Comparison of ENCODE assay signal across 1 cellular context in the genomic region with DNA sequence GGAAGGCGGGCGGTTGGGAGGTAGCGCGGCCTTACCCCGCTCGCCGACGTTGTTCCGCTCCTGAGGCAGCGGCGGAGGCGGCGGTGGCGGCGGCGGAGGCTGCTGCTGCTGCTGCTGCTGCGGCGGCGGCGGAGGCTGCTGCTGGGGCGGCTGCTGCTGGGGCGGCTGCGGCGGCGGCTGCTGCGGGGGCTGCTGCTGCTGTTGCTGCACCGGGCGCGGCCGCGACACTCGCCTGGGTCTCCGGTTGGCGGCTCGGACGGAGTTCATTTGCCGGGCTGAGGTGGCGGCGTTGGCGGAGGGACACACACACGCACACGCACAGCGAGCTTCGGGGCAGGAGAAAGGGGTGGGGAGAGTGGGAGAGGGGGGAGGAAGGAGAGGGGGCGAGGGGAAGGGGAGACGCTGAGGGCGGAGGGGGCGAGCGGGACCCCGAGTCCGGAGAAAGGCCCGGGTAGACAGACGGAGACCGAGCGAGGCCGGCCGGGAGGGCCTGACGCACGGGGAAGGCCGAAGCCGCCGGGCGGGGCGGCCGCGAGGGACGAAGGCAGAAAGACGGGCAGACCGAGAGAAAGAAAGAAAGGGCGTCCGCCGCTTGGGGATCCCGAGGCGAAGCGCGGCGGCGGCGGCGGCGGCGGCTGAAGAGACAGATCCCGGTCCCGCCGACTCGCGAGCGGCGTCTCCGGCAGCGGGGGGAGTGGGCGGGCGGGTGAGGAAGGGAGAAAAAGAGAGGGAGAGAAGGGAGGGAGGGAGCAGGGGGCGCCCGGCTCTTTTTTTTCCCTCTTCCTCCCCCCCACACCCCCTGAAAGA.
A peak's percentile ranks its signal among the peaks of the same experiment; 100 is the strongest.
TF ChIP-seq lines count a peak whose summit lies in the region.

No MANE protein-coding gene starts in this region.

TF ChIP-seq in H1, 55 proteins besides CTCF, POLR2A, EP300 and RAD21 (continued from another document):
- TF ChIP-seq SP1 (IDR thresholded peaks at IDR 0.05; ENCODE audit: low read depth, low read length) (no peak), TCF12 (IDR thresholded peaks at IDR 0.05; ENCODE audit: low read depth, low read length) (no peak), ASH2L (IDR thresholded peaks at IDR 0.05; ENCODE audit: low read length) (peak; percentile 48)
